In genomic region chr10:72059843-72060822, GRCh38 we compare ENCODE assay signal across 19 cellular contexts. TPM values are rescaled to one million over a fixed set of nuclear protein-coding genes. Genes with fewer than 3 reads are reported as not detected.
A peak's percentile ranks its signal among the peaks of the same experiment; 100 is the strongest.
DNase-seq lines count a peak whose midpoint lies in the region; ATAC-seq and TF ChIP-seq lines count a peak whose summit lies in the region.
"Had no signal": no experiment of that assay in that cellular context is flagged by ENCODE, and none has a peak within 500 bp of the region (broad histone marks: within the 10 kb centered on the region; RNA-seq: fewer than 3 reads in every experiment).

No MANE protein-coding gene starts in this region.

- POLR2A ChIA-PET in GM10248 (lab: Yijun Ruan, JAX) = interaction anchor here (0.6 kb wide), 1 partner anchor 188 kb away, joined by 4 read pairs; no protein-coding TSS in a partner anchor
- POLR2A ChIA-PET in naive thymus-derived CD4-positive, alpha-beta T cell (lab: Charles Lee) = interaction anchor here (0.7 to 3.0 kb wide), 13 partner anchors 9 to 269 kb away, joined by 3 to 11 read pairs (median 4); partner anchors contain the start of genes ANAPC16 and ASCC1

- H3K27ac Mint-ChIP-seq in T-helper 1 cell treated with Interleukin-12 subunit alpha and Interleukin-12 subunit beta and Interleukin-4 antibody, amounts not matched to agents 30 μg/mL and 1 μg/mL, for 36 hours = peak overlapping the region; percentile 63
- peak overlapping the region; percentile 74 to 75 for H3K27ac Mint-ChIP-seq in activated naive CD4-positive, alpha-beta T cell treated with anti-CD3 and anti-CD28 coated beads, Interleukin-2, amount 50 U/mL, for 72 hours
- H3K27ac Mint-ChIP-seq in naive thymus-derived CD4-positive, alpha-beta T cell = peak overlapping the region; percentile 34 to 91 (median 78)

- DNase-seq in T-helper 1 cell = no peak
- DNase-seq in GM10248 (ENCODE audit: extremely low spot score) = peak; percentile 46
- DNase-seq in activated naive CD4-positive, alpha-beta T cell treated with anti-CD3 and anti-CD28 coated beads, Interleukin-2, amount 50 U/mL, for 72 hours (ENCODE audit: low spot score in 2 of 2) = no peak
- DNase-seq in naive thymus-derived CD4-positive, alpha-beta T cell = no peak
- DNase-seq in NCI-H1105 (lab: John Stamatoyannopoulos, UW) = no peak
- no peak for DNase-seq in NCI-H2029 treated with DMSO at 0.1 percent for 48 hours (lab: John Stamatoyannopoulos, UW)
- no peak for DNase-seq in omental fat pad (ENCODE audit: low spot score)
- DNase-seq: activated CD8-positive, alpha-beta memory T cell treated with anti-CD3 and anti-CD28 coated beads, Interleukin-2, amount 50 U/mL, for 48 hours; DMS79 treated with DMSO at 0.1 percent for 48 hours; dorsolateral prefrontal cortex; erythroblast; Karpas-422; left ventricle myocardium superior; NCI-H1436; stimulated activated CD4-positive, alpha-beta T cell treated with anti-CD3 and anti-CD28 coated beads, Interleukin-15, amount 100 ng/mL, for 24 hours; stomach had no signal

- no peaks in the 10 kb centered on the region for H3K9me3 ChIP-seq in naive thymus-derived CD4-positive, alpha-beta T cell (ENCODE audit: control insufficient read depth in 2 of 3, low read length in 3 of 3)
- H3K9me3 ChIP-seq: stomach had no signal

- no peaks in the 10 kb centered on the region for H3K4me1 ChIP-seq in naive thymus-derived CD4-positive, alpha-beta T cell (ENCODE audit: control insufficient read depth in 2 of 2, insufficient read depth in 2 of 2, low read length in 2 of 2)

- no peaks in the 10 kb centered on the region for H3K4me1 Mint-ChIP-seq in T-helper 1 cell treated with Interleukin-12 subunit alpha and Interleukin-12 subunit beta and Interleukin-4 antibody, amounts not matched to agents 30 μg/mL and 1 μg/mL, for 36 hours (ENCODE audit: low read depth)
- H3K4me1 Mint-ChIP-seq in naive thymus-derived CD4-positive, alpha-beta T cell = peaks cover 0 to 37% (median 24%) of the 10 kb centered on the region in 7 donors

- no peak for ATAC-seq in activated naive CD4-positive, alpha-beta T cell treated with anti-CD3 and anti-CD28 coated beads, Interleukin-2, amount 50 U/mL, for 72 hours
- ATAC-seq in naive thymus-derived CD4-positive, alpha-beta T cell = peak; percentile 26
- no peak for ATAC-seq in omental fat pad (ENCODE audit: low FRiP score)
- ATAC-seq: left ventricle myocardium superior had no signal

- H3K36me3 Mint-ChIP-seq in T-helper 1 cell treated with Interleukin-12 subunit alpha and Interleukin-12 subunit beta and Interleukin-4 antibody, amounts not matched to agents 30 μg/mL and 1 μg/mL, for 36 hours (ENCODE audit: low read depth) = peaks cover 28% of the 10 kb centered on the region
- no peaks in the 10 kb centered on the region for H3K36me3 Mint-ChIP-seq in activated naive CD4-positive, alpha-beta T cell treated with anti-CD3 and anti-CD28 coated beads, Interleukin-2, amount 50 U/mL, for 72 hours
- H3K36me3 Mint-ChIP-seq in naive thymus-derived CD4-positive, alpha-beta T cell = peaks cover 0 to 19% (median 4%) of the 10 kb centered on the region in 5 donors

- no peaks in the 10 kb centered on the region for H3K27me3 Mint-ChIP-seq in T-helper 1 cell treated with Interleukin-12 subunit alpha and Interleukin-12 subunit beta and Interleukin-4 antibody, amounts not matched to agents 30 μg/mL and 1 μg/mL, for 36 hours (ENCODE audit: low read depth)
- H3K27me3 Mint-ChIP-seq in naive thymus-derived CD4-positive, alpha-beta T cell = no peaks in the 10 kb centered on the region

- H3K27ac ChIP-seq in naive thymus-derived CD4-positive, alpha-beta T cell (ENCODE audit: low read depth, low read length) = no peak overlapping the region
- H3K27ac ChIP-seq: 22Rv1, RWPE1, stomach had no signal

- no peak overlapping the region for H3K4me3 ChIP-seq in naive thymus-derived CD4-positive, alpha-beta T cell (ENCODE audit: low read length)
- H3K4me3 ChIP-seq: dorsolateral prefrontal cortex, stomach had no signal

- no peak overlapping the region for H3K4me3 Mint-ChIP-seq in T-helper 1 cell treated with Interleukin-12 subunit alpha and Interleukin-12 subunit beta and Interleukin-4 antibody, amounts not matched to agents 30 μg/mL and 1 μg/mL, for 36 hours
- H3K4me3 Mint-ChIP-seq in naive thymus-derived CD4-positive, alpha-beta T cell = peak overlapping the region in 4 of 10 donors; percentile 3 to 64 (median 34)

- no peaks in the 10 kb centered on the region for H3K27me3 ChIP-seq in naive thymus-derived CD4-positive, alpha-beta T cell (ENCODE audit: control insufficient read depth in 2 of 2, insufficient read depth in 2 of 2, low read length in 2 of 2)
- H3K27me3 ChIP-seq: dorsolateral prefrontal cortex, stomach had no signal

- TF ChIP-seq CTCF in GM10248 (IDR thresholded peaks at IDR 0.05; ENCODE audit: control extremely low read depth, extremely low read depth, low read depth, missing control alignments) (no peak), omental fat pad (IDR thresholded peaks at IDR 0.05) (no peak)

- intact Hi-C loops in naive thymus-derived CD4-positive, alpha-beta T cell (cut with micrococcal nuclease) = loop anchor here in 1 of 2 donors (2.0 to 5.0 kb wide), 4 partner anchors 19 to 277 kb away; partner anchors contain the start of genes ANAPC16 and ASCC1

- no peaks in the 10 kb centered on the region for H3K9me3 Mint-ChIP-seq in T-helper 1 cell treated with Interleukin-12 subunit alpha and Interleukin-12 subunit beta and Interleukin-4 antibody, amounts not matched to agents 30 μg/mL and 1 μg/mL, for 36 hours
- H3K9me3 Mint-ChIP-seq in activated naive CD4-positive, alpha-beta T cell treated with anti-CD3 and anti-CD28 coated beads, Interleukin-2, amount 50 U/mL, for 72 hours = no peaks in the 10 kb centered on the region
- peaks cover 0 to 14% (median 0%) of the 10 kb centered on the region in 11 donors for H3K9me3 Mint-ChIP-seq in naive thymus-derived CD4-positive, alpha-beta T cell

- H3K36me3 ChIP-seq in naive thymus-derived CD4-positive, alpha-beta T cell (ENCODE audit: control insufficient read depth in 2 of 3, insufficient read depth in 3 of 3, low read length in 3 of 3) = peaks cover under 1 to 39% (median 24%) of the 10 kb centered on the region in 3 experiments

- CTCF ChIA-PET in GM10248 (lab: Yijun Ruan, JAX) = interaction anchor here (0.7 to 4.4 kb wide), 11 partner anchors 9 to 756 kb away, joined by 3 to 44 read pairs (median 3); no protein-coding TSS in a partner anchor
- CTCF ChIA-PET in naive thymus-derived CD4-positive, alpha-beta T cell (lab: Charles Lee) = interaction anchor here (0.5 to 3.4 kb wide), 5 partner anchors 11 to 635 kb away, joined by 3 to 16 read pairs (median 3); no protein-coding TSS in a partner anchor

RNA-seq across cellular contexts. Expression of gene SPOCK2, which starts 28.2 kb away (rescaled TPM):
- total RNA-seq in activated naive CD4-positive, alpha-beta T cell treated with anti-CD3 and anti-CD28 coated beads, Interleukin-2, amount 50 U/mL, for 72 hours = 100 to 1,000 TPM; 170 to 209 TPM
- total RNA-seq in naive thymus-derived CD4-positive, alpha-beta T cell = 100 to 1,000 TPM; 312 to 543 (median 505) TPM
- polyA plus RNA-seq in naive thymus-derived CD4-positive, alpha-beta T cell = 100 to 1,000 TPM; 200 to 250 TPM
- 10 to 100 TPM in 2 of 4 donors, 1 to 10 TPM in 2; 8.3 to 24.6 (median 16.2) TPM for total RNA-seq in omental fat pad

Comparison
In these comparisons a context has a peak if more than half of its experiments do, and no peak if none do; other contexts are left out.
1. RNA of gene SPOCK2, which starts 28.2 kb away (total RNA-seq): 312 to 543 TPM in naive thymus-derived CD4-positive, alpha-beta T cell and 170 to 209 TPM in activated naive CD4-positive, alpha-beta T cell treated with anti-CD3 and anti-CD28 coated beads, Interleukin-2, amount 50 U/mL, for 72 hours; 8.3 to 24.6 TPM in omental fat pad; every median in the first group is over 4 times any median in the second.
2. Peak in every context shown above with its lines, with median percentiles within 50 percentile points of each other: H3K27ac Mint-ChIP-seq.